Comparison of ENCODE assay signal across 8 cellular contexts in genomic region chr19:54160182-54160811, GRCh38. TPM values are rescaled to one million over a fixed set of nuclear protein-coding genes. Genes with fewer than 3 reads are reported as not detected.
DNase-seq lines count a peak whose midpoint lies in the region; ATAC-seq lines count a peak whose summit lies in the region.

No MANE protein-coding gene starts in this region.

- no peaks in the 10 kb centered on the region for H3K27me3 Mint-ChIP-seq in activated naive CD4-positive, alpha-beta T cell treated with anti-CD3 and anti-CD28 coated beads, Interleukin-2, amount 50 U/mL, for 24 hours
- H3K27me3 Mint-ChIP-seq in central memory CD8-positive, alpha-beta T cell, result no peaks in the 10 kb centered on the region

- H3K36me3 ChIP-seq in mucosa of rectum (ENCODE audit: control insufficient read depth in 2 of 2, insufficient read depth in 2 of 2, low read length in 2 of 2), result peaks cover 21 to 23% of the 10 kb centered on the region in 2 donors

- peaks cover 2% of the 10 kb centered on the region for H3K36me3 Mint-ChIP-seq in activated naive CD4-positive, alpha-beta T cell treated with anti-CD3 and anti-CD28 coated beads, Interleukin-2, amount 50 U/mL, for 24 hours
- H3K36me3 Mint-ChIP-seq in central memory CD8-positive, alpha-beta T cell (ENCODE audit: insufficient read depth), result peaks cover 40% of the 10 kb centered on the region

- H3K4me3 ChIP-seq in mucosa of rectum (ENCODE audit: low read length in 2 of 2), result peak overlapping the region; percentile 69 to 82

- ATAC-seq in central memory CD8-positive, alpha-beta T cell (replicated peaks; ENCODE audit: extremely low read depth, poor library complexity, severe bottlenecking), result no peak
- ATAC-seq in GM18868 (IDR thresholded peaks at IDR 0.05; ENCODE audit: unreplicated experiment), result no peak

- no peaks in the 10 kb centered on the region for H3K9me3 Mint-ChIP-seq in activated naive CD4-positive, alpha-beta T cell treated with anti-CD3 and anti-CD28 coated beads, Interleukin-2, amount 50 U/mL, for 24 hours
- H3K9me3 Mint-ChIP-seq in central memory CD8-positive, alpha-beta T cell, result no peaks in the 10 kb centered on the region

- H3K9ac ChIP-seq in mucosa of rectum (ENCODE audit: low read depth in 1 of 2, low read length in 2 of 2), result peak overlapping the region; percentile 56 to 91

- H3K27me3 ChIP-seq in mucosa of rectum (ENCODE audit: control insufficient read depth in 2 of 2, insufficient read depth in 2 of 2, low read length in 2 of 2), result no peaks in the 10 kb centered on the region

- H3K27ac ChIP-seq in mucosa of rectum (ENCODE audit: low read depth in 2 of 2, low read length in 2 of 2), result peak overlapping the region; percentile 77 to 88

- H3K4me1 Mint-ChIP-seq in activated naive CD4-positive, alpha-beta T cell treated with anti-CD3 and anti-CD28 coated beads, Interleukin-2, amount 50 U/mL, for 24 hours, result peaks cover 66% of the 10 kb centered on the region
- peaks cover 60% of the 10 kb centered on the region for H3K4me1 Mint-ChIP-seq in central memory CD8-positive, alpha-beta T cell

- peak overlapping the region; percentile 94 for H3K4me3 Mint-ChIP-seq in activated naive CD4-positive, alpha-beta T cell treated with anti-CD3 and anti-CD28 coated beads, Interleukin-2, amount 50 U/mL, for 24 hours
- H3K4me3 Mint-ChIP-seq in central memory CD8-positive, alpha-beta T cell, result peak overlapping the region; percentile 94

- H3K9me3 ChIP-seq in mucosa of rectum (ENCODE audit: control insufficient read depth in 2 of 2, low read length in 2 of 2), result no peaks in the 10 kb centered on the region

- no peak for DNase-seq in activated naive CD4-positive, alpha-beta T cell treated with anti-CD3 and anti-CD28 coated beads, Interleukin-2, amount 50 U/mL, for 16 hours
- DNase-seq in NCI-H146 (lab: John Stamatoyannopoulos, UW), result peak; percentile 56
- DNase-seq in central memory CD8-positive, alpha-beta T cell (ENCODE audit: low spot score in 2 of 2), result no peak
- DNase-seq in H4 (ENCODE audit: low spot score), result no peak
- no peak for DNase-seq in HuH-7 (ENCODE audit: low spot score)

- H3K4me1 ChIP-seq in mucosa of rectum (ENCODE audit: control insufficient read depth in 2 of 2, insufficient read depth in 2 of 2, low read length in 2 of 2), result peaks cover 44 to 45% of the 10 kb centered on the region in 2 donors

- H3K27ac Mint-ChIP-seq in activated naive CD4-positive, alpha-beta T cell treated with anti-CD3 and anti-CD28 coated beads, Interleukin-2, amount 50 U/mL, for 24 hours, result peak overlapping the region; percentile 99
- peak overlapping the region; percentile 99 for H3K27ac Mint-ChIP-seq in central memory CD8-positive, alpha-beta T cell (ENCODE audit: low read depth)

RNA-seq across cellular contexts. Expression of gene LENG1, which starts 0.8 kb away (rescaled TPM):
- 15.6 and 18.4 TPM in 2 replicates for total RNA-seq in H4 (2014; rRNA removed; shearing (Covaris generic))

RNA-seq across cellular contexts. Expression of gene TMC4, which starts 12.7 kb away (rescaled TPM):
- total RNA-seq in H4 (2014; rRNA removed; shearing (Covaris generic)), result not detected in 2 replicates

RNA-seq across cellular contexts. Expression of gene CNOT3, which starts 22.7 kb away (rescaled TPM):
- 18.6 and 27.5 TPM in 2 replicates for total RNA-seq in H4 (2014; rRNA removed; shearing (Covaris generic))

RNA-seq across cellular contexts. Expression of gene MBOAT7, which starts 29.1 kb away (rescaled TPM):
- total RNA-seq in H4 (2014; rRNA removed; shearing (Covaris generic)), result 88.1 and 139 TPM in 2 replicates

RNA-seq across cellular contexts. Expression of gene TSEN34, which starts 30.8 kb away (rescaled TPM):
- 166 and 167 TPM in 2 replicates for total RNA-seq in H4 (2014; rRNA removed; shearing (Covaris generic))
